24 cellular contexts compared by ENCODE assay signal in genomic region chr19:3521104-3521445, GRCh38. TPM values are rescaled to one million over a fixed set of nuclear protein-coding genes. Genes with fewer than 3 reads are reported as not detected.
DNase-seq lines count a peak whose midpoint lies in the region; ATAC-seq, FAIRE-seq and TF ChIP-seq lines count a peak whose summit lies in the region.
"Had no signal": no experiment of that assay in that cellular context is flagged by ENCODE, and none has a peak within 500 bp of the region (broad histone marks: within the 10 kb centered on the region; RNA-seq: fewer than 3 reads in every experiment).

No MANE protein-coding gene starts in this region.

- intact Hi-C loops in Caco-2 (cut with micrococcal nuclease; ENCODE audit: unreplicated experiment): no loop called here

- BruUV-seq in Caco-2 (replicated peaks; lab: Mats Ljungman, UMichigan): no TSS peak

- DNase-seq in Caco-2: no peak
- no peak for DNase-seq in RWPE2 (ENCODE audit: low spot score)
- no peak for DNase-seq in effector memory CD8-positive, alpha-beta T cell
- DNase-seq in retina: no peak
- DNase-seq in GM12892 (ENCODE audit: insufficient read length): no peak
- no peak for DNase-seq in activated CD4-positive, alpha-beta T cell treated with anti-CD3 and anti-CD28 coated beads for 1 hour
- DNase-seq: activated CD4-positive, alpha-beta T cell treated with anti-CD3 and anti-CD28 coated beads, Interleukin-2, amount 10 ng/mL, durations not matched to agents 7 days and 5 days; DND-41; foreskin fibroblast; left cardiac atrium; NCI-H2171 treated with DMSO at 0.1 percent for 48 hours; NCI-H748 treated with DMSO at 0.1 percent for 48 hours; stimulated activated CD4-positive, alpha-beta T cell treated with anti-CD3 and anti-CD28 coated beads, Interleukin-15, amount 100 ng/mL, for 24 hours had no signal

- no peaks in the 10 kb centered on the region for H3K36me3 ChIP-seq in Caco-2 (ENCODE audit: control insufficient read depth, insufficient read depth, low read length)
- H3K36me3 ChIP-seq in RWPE2 (ENCODE audit: low read depth): peaks cover 33% of the 10 kb centered on the region
- H3K36me3 ChIP-seq in neutrophil: peaks cover 76% of the 10 kb centered on the region

- H3K9me3 ChIP-seq in Caco-2: no peaks in the 10 kb centered on the region
- H3K9me3 ChIP-seq in RWPE2 (ENCODE audit: severe bottlenecking): no peaks in the 10 kb centered on the region
- H3K9me3 ChIP-seq in neutrophil: no peaks in the 10 kb centered on the region
- H3K9me3 ChIP-seq: HAP-1, right atrium auricular region, tibial nerve had no signal

- H3K4me1 ChIP-seq in Caco-2 (no peaks in the 10 kb centered on the region), RWPE2 (ENCODE audit: insufficient read depth, poor library complexity, severe bottlenecking) (peaks cover 11% of the 10 kb centered on the region), neutrophil (ENCODE audit: control insufficient read depth in 1 of 2, insufficient read depth in 1 of 2, low read depth in 1 of 2, low read length in 1 of 2) (no peaks in the 10 kb centered on the region)
- H3K4me1 ChIP-seq: HAP-1 had no signal

- peak overlapping the region; percentile 61 for H3K27ac Mint-ChIP-seq in Caco-2 (ENCODE audit: unreplicated experiment)
- H3K27ac Mint-ChIP-seq in effector memory CD8-positive, alpha-beta T cell: peak overlapping the region; percentile 52 to 78
- H3K27ac Mint-ChIP-seq: activated CD4-positive, alpha-beta T cell treated with anti-CD3 and anti-CD28 coated beads, Interleukin-2, amount 10 ng/mL, durations not matched to agents 7 days and 5 days; activated naive CD4-positive, alpha-beta T cell treated with anti-CD3 and anti-CD28 coated beads, Interleukin-2, amount 50 U/mL, for 24 hours; stimulated activated effector memory CD8-positive, alpha-beta T cell treated with anti-CD3 and anti-CD28 coated beads, Interleukin-12 subunit alpha, Interleukin-12 subunit beta, amount 100 ng/mL, for 72 hours had no signal

- TF ChIP-seq POLR2A in GM12892 (IDR thresholded peaks at IDR 0.05; ENCODE audit: low read depth, low read length): no peak

- peaks cover 6% of the 10 kb centered on the region for H3K4me1 Mint-ChIP-seq in Caco-2 (ENCODE audit: low read depth, unreplicated experiment)
- H3K4me1 Mint-ChIP-seq in effector memory CD8-positive, alpha-beta T cell (ENCODE audit: low read depth in 2 of 2): peaks cover 12 to 31% of the 10 kb centered on the region in 2 donors

- CTCF ChIA-PET in Caco-2 (lab: Charles Lee): no interaction called here

- TF ChIP-seq CTCF in Caco-2 (IDR thresholded peaks at IDR 0.05; ENCODE audit: insufficient read depth in 1 of 2, low read depth in 1 of 2, low read length in 1 of 2, severe bottlenecking in 1 of 2, unreplicated experiment in 1 of 2) (no peak), RWPE2 (IDR thresholded peaks at IDR 0.05; ENCODE audit: poor library complexity, severe bottlenecking) (no peak), neutrophil (IDR thresholded peaks at IDR 0.05) (no peak)

- H3K36me3 Mint-ChIP-seq in Caco-2 (ENCODE audit: insufficient read depth, unreplicated experiment): peaks cover 37% of the 10 kb centered on the region
- peaks cover 48% of the 10 kb centered on the region for H3K36me3 Mint-ChIP-seq in effector memory CD8-positive, alpha-beta T cell (ENCODE audit: insufficient read depth)

- H3K27ac ChIP-seq in RWPE2 (ENCODE audit: poor library complexity, severe bottlenecking) (peak overlapping the region; percentile 29), neutrophil (peak overlapping the region; percentile 0)
- H3K27ac ChIP-seq: KMS-11, right atrium auricular region, SK-N-MC, tibial nerve had no signal

- POLR2A ChIA-PET in Caco-2 (lab: Charles Lee): no interaction called here

- H3K4me3 Mint-ChIP-seq in Caco-2 (ENCODE audit: unreplicated experiment): no peak overlapping the region
- no peak overlapping the region for H3K4me3 Mint-ChIP-seq in effector memory CD8-positive, alpha-beta T cell
- H3K4me3 Mint-ChIP-seq: activated CD4-positive, alpha-beta T cell treated with anti-CD3 and anti-CD28 coated beads, Interleukin-2, amount 10 ng/mL, durations not matched to agents 7 days and 5 days; activated naive CD4-positive, alpha-beta T cell treated with anti-CD3 and anti-CD28 coated beads, Interleukin-2, amount 50 U/mL, for 24 hours; stimulated activated effector memory CD8-positive, alpha-beta T cell treated with anti-CD3 and anti-CD28 coated beads, Interleukin-12 subunit alpha, Interleukin-12 subunit beta, amount 100 ng/mL, for 72 hours had no signal

- no peak for FAIRE-seq in GM12892 (lab: Jason Lieb, UNC)
- FAIRE-seq: colon had no signal

- no peaks in the 10 kb centered on the region for H3K27me3 Mint-ChIP-seq in Caco-2 (ENCODE audit: insufficient read depth, unreplicated experiment)
- no peaks in the 10 kb centered on the region for H3K27me3 Mint-ChIP-seq in effector memory CD8-positive, alpha-beta T cell
- H3K27me3 Mint-ChIP-seq: activated CD4-positive, alpha-beta T cell treated with anti-CD3 and anti-CD28 coated beads, Interleukin-2, amount 10 ng/mL, durations not matched to agents 7 days and 5 days; activated naive CD4-positive, alpha-beta T cell treated with anti-CD3 and anti-CD28 coated beads, Interleukin-2, amount 50 U/mL, for 24 hours had no signal

- H3K27me3 ChIP-seq in Caco-2 (replicated peaks; ENCODE audit: control insufficient read depth, insufficient read depth, low read length) (no peaks in the 10 kb centered on the region), RWPE2 (ENCODE audit: insufficient read depth, poor library complexity, severe bottlenecking) (no peaks in the 10 kb centered on the region), neutrophil (no peaks in the 10 kb centered on the region)
- H3K27me3 ChIP-seq: right atrium auricular region, tibial nerve had no signal

- H3K4me3 ChIP-seq in Caco-2 (ENCODE audit: low read depth, low read length): no peak overlapping the region
- H3K4me3 ChIP-seq in RWPE2 (ENCODE audit: severe bottlenecking): no peak overlapping the region
- no peak overlapping the region for H3K4me3 ChIP-seq in neutrophil (ENCODE audit: low read depth in 1 of 2, low read length in 1 of 2)
- H3K4me3 ChIP-seq: HAP-1, right atrium auricular region, SK-N-MC, tibial nerve had no signal

- no peaks in the 10 kb centered on the region for H3K9me3 Mint-ChIP-seq in Caco-2 (ENCODE audit: unreplicated experiment)
- no peaks in the 10 kb centered on the region for H3K9me3 Mint-ChIP-seq in effector memory CD8-positive, alpha-beta T cell
- H3K9me3 Mint-ChIP-seq: activated CD4-positive, alpha-beta T cell treated with anti-CD3 and anti-CD28 coated beads, Interleukin-2, amount 10 ng/mL, durations not matched to agents 7 days and 5 days; activated naive CD4-positive, alpha-beta T cell treated with anti-CD3 and anti-CD28 coated beads, Interleukin-2, amount 50 U/mL, for 24 hours; stimulated activated effector memory CD8-positive, alpha-beta T cell treated with anti-CD3 and anti-CD28 coated beads, Interleukin-12 subunit alpha, Interleukin-12 subunit beta, amount 100 ng/mL, for 72 hours had no signal

- ATAC-seq in RWPE2 (ENCODE audit: low read depth) (no peak), GM18858 (IDR thresholded peaks at IDR 0.05; ENCODE audit: unreplicated experiment) (no peak)
- no peak for ATAC-seq in effector memory CD8-positive, alpha-beta T cell (replicated peaks)
- ATAC-seq: stimulated activated effector memory CD8-positive, alpha-beta T cell treated with anti-CD3 and anti-CD28 coated beads, Interleukin-12 subunit alpha, Interleukin-12 subunit beta, amount 100 ng/mL, for 72 hours had no signal

RNA-seq across cellular contexts. Expression of gene FZR1, which starts 15.0 kb away (rescaled TPM):
- total RNA-seq in Caco-2 (2022): 58.1 and 59.1 TPM in 2 replicates
- polyA plus RNA-seq in GM12892 (2012; ENCODE audit: missing spikeins): 16.5 TPM

RNA-seq across cellular contexts. Expression of gene TEKTIP1, which starts 17.9 kb away (rescaled TPM):
- total RNA-seq in Caco-2 (2022): 1.5 and 1.9 TPM in 2 replicates
- polyA plus RNA-seq in GM12892 (2012; ENCODE audit: missing spikeins): not detected
- total RNA-seq: right atrium auricular region had no signal
- polyA plus RNA-seq: AG04450 had no signal

RNA-seq across cellular contexts. Expression of gene DOHH, which starts 20.6 kb away (rescaled TPM):
- 17.4 and 18.3 TPM in 2 replicates for total RNA-seq in Caco-2 (2022)
- 3.7 TPM for polyA plus RNA-seq in GM12892 (2012; ENCODE audit: missing spikeins)

RNA-seq across cellular contexts. Expression of gene MFSD12, which starts 36.3 kb away (rescaled TPM):
- total RNA-seq in Caco-2 (2022): 60.6 and 61.7 TPM in 2 replicates
- polyA plus RNA-seq in GM12892 (2012; ENCODE audit: missing spikeins): 15.4 TPM

RNA-seq across cellular contexts. Expression of gene SMIM44, which starts 37.8 kb away (rescaled TPM):
- total RNA-seq in Caco-2 (2022): not detected in 2 replicates
- not detected for polyA plus RNA-seq in GM12892 (2012; ENCODE audit: missing spikeins)
- total RNA-seq: activated CD4-positive, alpha-beta T cell treated with anti-CD3 and anti-CD28 coated beads, Interleukin-2, amount 10 ng/mL, durations not matched to agents 7 days and 5 days; left cardiac atrium; right atrium auricular region; tibial nerve had no signal
- polyA plus RNA-seq: AG04450 had no signal
